ENCODE assay signal across 20 cellular contexts in the genomic region with DNA sequence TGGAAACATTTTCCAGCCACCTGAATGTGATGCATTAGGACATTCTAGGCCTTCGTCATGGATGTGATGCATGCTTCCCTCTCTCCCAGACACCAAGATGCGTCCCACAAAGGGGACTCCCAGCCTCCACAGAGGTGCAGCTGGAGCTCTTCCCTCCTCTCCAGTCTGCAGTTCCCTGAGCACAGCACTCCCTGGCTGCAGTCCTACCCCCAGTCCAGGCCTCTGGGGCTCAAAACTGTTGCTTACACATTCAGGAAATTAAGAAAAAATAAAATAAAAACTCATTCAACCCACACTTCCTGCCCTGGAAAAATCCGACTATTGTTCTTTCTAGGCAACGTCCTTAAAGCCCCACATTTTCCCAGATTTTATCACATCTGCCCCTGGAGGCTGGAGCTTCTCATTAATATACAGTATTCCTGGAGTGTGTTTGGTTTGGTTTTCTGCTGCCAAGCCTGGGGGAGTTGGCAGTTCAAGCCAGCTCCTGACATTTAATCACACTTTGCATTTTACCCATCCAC.
DNase-seq lines count a peak whose midpoint lies in the region; ATAC-seq and TF ChIP-seq lines count a peak whose summit lies in the region.
"Had no signal": no experiment of that assay in that cellular context is flagged by ENCODE, and none has a peak within 500 bp of the region (broad histone marks: within the 10 kb centered on the region; RNA-seq: fewer than 3 reads in every experiment).

No MANE protein-coding gene starts in this region.

- H3K9me3 Mint-ChIP-seq in nephron progenitor cell (peaks cover 4% of the 10 kb centered on the region), WTC11 (peaks cover 12% of the 10 kb centered on the region)
- H3K9me3 Mint-ChIP-seq: activated naive CD4-positive, alpha-beta T cell treated with anti-CD3 and anti-CD28 coated beads for 36 hours had no signal

- TF ChIP-seq CTCF in nephron progenitor cell (IDR thresholded peaks at IDR 0.05) (no peak), WTC11 (IDR thresholded peaks at IDR 0.05) (no peak)

- H3K36me3 Mint-ChIP-seq in nephron progenitor cell (ENCODE audit: low read depth) = no peaks in the 10 kb centered on the region
- H3K36me3 Mint-ChIP-seq in WTC11 = no peaks in the 10 kb centered on the region

- H3K4me1 Mint-ChIP-seq in nephron progenitor cell (peaks cover 64% of the 10 kb centered on the region), WTC11 (peaks cover 32% of the 10 kb centered on the region)

- no peak for ATAC-seq in WTC11
- ATAC-seq: activated T-cell treated with anti-CD3 and anti-CD28 coated beads, Interleukin-2, amount 50 U/mL, for 72 hours had no signal

- H3K27me3 ChIP-seq in MG63 = no peaks in the 10 kb centered on the region
- H3K27me3 ChIP-seq: dorsolateral prefrontal cortex, heart left ventricle, tibial nerve had no signal

- H3K4me3 ChIP-seq in MG63 = no peak overlapping the region
- H3K4me3 ChIP-seq: dorsolateral prefrontal cortex, heart left ventricle, tibial nerve had no signal

- POLR2A ChIA-PET in WTC11 (lab: Charles Lee) = no interaction called here

- no peaks in the 10 kb centered on the region for H3K9me3 ChIP-seq in MG63
- H3K9me3 ChIP-seq: heart left ventricle, tibial nerve had no signal

- H3K27ac Mint-ChIP-seq in nephron progenitor cell (peak overlapping the region; percentile 84), WTC11 (no peak overlapping the region)
- H3K27ac Mint-ChIP-seq: activated naive CD4-positive, alpha-beta T cell treated with anti-CD3 and anti-CD28 coated beads for 36 hours; activated T-cell treated with anti-CD3 and anti-CD28 coated beads, Interleukin-2, amount 50 U/mL, for 72 hours had no signal

- H3K27me3 Mint-ChIP-seq in nephron progenitor cell (ENCODE audit: low read depth, poor library complexity) = peaks cover 10% of the 10 kb centered on the region
- peaks cover 5% of the 10 kb centered on the region; the same call in 1 of the 2 replicates for H3K27me3 Mint-ChIP-seq in WTC11 (ENCODE audit: low read depth)

- no peak overlapping the region for H3K4me3 Mint-ChIP-seq in nephron progenitor cell
- no peak overlapping the region for H3K4me3 Mint-ChIP-seq in WTC11
- H3K4me3 Mint-ChIP-seq: activated naive CD4-positive, alpha-beta T cell treated with anti-CD3 and anti-CD28 coated beads for 36 hours; activated T-cell treated with anti-CD3 and anti-CD28 coated beads, Interleukin-2, amount 50 U/mL, for 72 hours had no signal

- peak; percentile 47 for DNase-seq in Daoy (ENCODE audit: low read depth)
- DNase-seq in MG63 = peak; percentile 28
- peak; percentile 9 for DNase-seq in cerebellar cortex (ENCODE audit: low spot score)
- no peak for DNase-seq in nephron progenitor cell
- no peak for DNase-seq in stimulated activated CD4-positive, alpha-beta T cell treated with anti-CD3 and anti-CD28 coated beads, Interleukin-4, amount 100 ng/mL, for 1 hour
- DNase-seq in NK-92 (lab: John Stamatoyannopoulos, UW; ENCODE audit: unreplicated experiment) = no peak
- DNase-seq in WTC11 (ENCODE audit: low spot score) = no peak
- DNase-seq: activated naive CD4-positive, alpha-beta T cell treated with anti-CD3 and anti-CD28 coated beads for 36 hours; activated T-cell treated with anti-CD3 and anti-CD28 coated beads, Interleukin-2, amount 50 U/mL, for 72 hours; caudate nucleus; COR-L47; dorsolateral prefrontal cortex; NCI-H1105; NCI-H2081 treated with DMSO at 0.1 percent for 48 hours; NCI-H82; nucleus accumbens; OCI-M1; SHP77 had no signal

- CTCF ChIA-PET in WTC11 (lab: Charles Lee) = interaction anchor here (1.0 to 2.2 kb wide), 4 partner anchors 18 to 66 kb away, joined by 3 to 8 read pairs (median 4); no protein-coding TSS in a partner anchor

- no peaks in the 10 kb centered on the region for H3K36me3 ChIP-seq in MG63
- H3K36me3 ChIP-seq: heart left ventricle, tibial nerve had no signal

TF ChIP-seq in WTC11, 78 proteins besides CTCF, POLR2A, EP300 and RAD21 (continues in another document):
- TF ChIP-seq KAT7 (CRISPR knock-in tag; IDR thresholded peaks at IDR 0.05; ENCODE audit: borderline replicate concordance) (no peak), HMGA2 (CRISPR knock-in tag; IDR thresholded peaks at IDR 0.05) (no peak), FOXK1 (CRISPR knock-in tag; IDR thresholded peaks at IDR 0.05) (no peak), JUN (CRISPR knock-in tag; IDR thresholded peaks at IDR 0.05) (no peak), ETV6 (CRISPR knock-in tag; IDR thresholded peaks at IDR 0.05) (no peak), OVOL2 (CRISPR knock-in tag; IDR thresholded peaks at IDR 0.05; ENCODE audit: borderline replicate concordance) (no peak), TEAD1 (CRISPR knock-in tag; IDR thresholded peaks at IDR 0.05) (no peak), ZNF121 (CRISPR knock-in tag; IDR thresholded peaks at IDR 0.05) (no peak), ZNF232 (CRISPR knock-in tag; IDR thresholded peaks at IDR 0.05) (no peak), TP53 (CRISPR knock-in tag; IDR thresholded peaks at IDR 0.05) (no peak), FOXJ3 (CRISPR knock-in tag; IDR thresholded peaks at IDR 0.05; ENCODE audit: borderline replicate concordance) (no peak)
- TF ChIP-seq, protein P1, sequence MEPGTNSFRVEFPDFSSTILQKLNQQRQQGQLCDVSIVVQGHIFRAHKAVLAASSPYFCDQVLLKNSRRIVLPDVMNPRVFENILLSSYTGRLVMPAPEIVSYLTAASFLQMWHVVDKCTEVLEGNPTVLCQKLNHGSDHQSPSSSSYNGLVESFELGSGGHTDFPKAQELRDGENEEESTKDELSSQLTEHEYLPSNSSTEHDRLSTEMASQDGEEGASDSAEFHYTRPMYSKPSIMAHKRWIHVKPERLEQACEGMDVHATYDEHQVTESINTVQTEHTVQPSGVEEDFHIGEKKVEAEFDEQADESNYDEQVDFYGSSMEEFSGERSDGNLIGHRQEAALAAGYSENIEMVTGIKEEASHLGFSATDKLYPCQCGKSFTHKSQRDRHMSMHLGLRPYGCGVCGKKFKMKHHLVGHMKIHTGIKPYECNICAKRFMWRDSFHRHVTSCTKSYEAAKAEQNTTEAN (CRISPR knock-in tag; IDR thresholded peaks at IDR 0.05) = no peak
- TF ChIP-seq, protein P2, sequence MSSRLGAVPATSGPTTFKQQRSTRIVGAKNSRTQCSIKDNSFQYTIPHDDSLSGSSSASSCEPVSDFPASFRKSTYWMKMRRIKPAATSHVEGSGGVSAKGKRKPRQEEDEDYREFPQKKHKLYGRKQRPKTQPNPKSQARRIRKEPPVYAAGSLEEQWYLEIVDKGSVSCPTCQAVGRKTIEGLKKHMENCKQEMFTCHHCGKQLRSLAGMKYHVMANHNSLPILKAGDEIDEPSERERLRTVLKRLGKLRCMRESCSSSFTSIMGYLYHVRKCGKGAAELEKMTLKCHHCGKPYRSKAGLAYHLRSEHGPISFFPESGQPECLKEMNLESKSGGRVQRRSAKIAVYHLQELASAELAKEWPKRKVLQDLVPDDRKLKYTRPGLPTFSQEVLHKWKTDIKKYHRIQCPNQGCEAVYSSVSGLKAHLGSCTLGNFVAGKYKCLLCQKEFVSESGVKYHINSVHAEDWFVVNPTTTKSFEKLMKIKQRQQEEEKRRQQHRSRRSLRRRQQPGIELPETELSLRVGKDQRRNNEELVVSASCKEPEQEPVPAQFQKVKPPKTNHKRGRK (CRISPR knock-in tag; IDR thresholded peaks at IDR 0.05; ENCODE audit: borderline replicate concordance) = no peak
- TF ChIP-seq, protein P3, sequence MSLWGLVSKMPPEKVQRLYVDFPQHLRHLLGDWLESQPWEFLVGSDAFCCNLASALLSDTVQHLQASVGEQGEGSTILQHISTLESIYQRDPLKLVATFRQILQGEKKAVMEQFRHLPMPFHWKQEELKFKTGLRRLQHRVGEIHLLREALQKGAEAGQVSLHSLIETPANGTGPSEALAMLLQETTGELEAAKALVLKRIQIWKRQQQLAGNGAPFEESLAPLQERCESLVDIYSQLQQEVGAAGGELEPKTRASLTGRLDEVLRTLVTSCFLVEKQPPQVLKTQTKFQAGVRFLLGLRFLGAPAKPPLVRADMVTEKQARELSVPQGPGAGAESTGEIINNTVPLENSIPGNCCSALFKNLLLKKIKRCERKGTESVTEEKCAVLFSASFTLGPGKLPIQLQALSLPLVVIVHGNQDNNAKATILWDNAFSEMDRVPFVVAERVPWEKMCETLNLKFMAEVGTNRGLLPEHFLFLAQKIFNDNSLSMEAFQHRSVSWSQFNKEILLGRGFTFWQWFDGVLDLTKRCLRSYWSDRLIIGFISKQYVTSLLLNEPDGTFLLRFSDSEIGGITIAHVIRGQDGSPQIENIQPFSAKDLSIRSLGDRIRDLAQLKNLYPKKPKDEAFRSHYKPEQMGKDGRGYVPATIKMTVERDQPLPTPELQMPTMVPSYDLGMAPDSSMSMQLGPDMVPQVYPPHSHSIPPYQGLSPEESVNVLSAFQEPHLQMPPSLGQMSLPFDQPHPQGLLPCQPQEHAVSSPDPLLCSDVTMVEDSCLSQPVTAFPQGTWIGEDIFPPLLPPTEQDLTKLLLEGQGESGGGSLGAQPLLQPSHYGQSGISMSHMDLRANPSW (CRISPR knock-in tag; conservative IDR thresholded peaks at IDR 0.05; ENCODE audit: low read depth) = no peak
- TF ChIP-seq, protein P4, sequence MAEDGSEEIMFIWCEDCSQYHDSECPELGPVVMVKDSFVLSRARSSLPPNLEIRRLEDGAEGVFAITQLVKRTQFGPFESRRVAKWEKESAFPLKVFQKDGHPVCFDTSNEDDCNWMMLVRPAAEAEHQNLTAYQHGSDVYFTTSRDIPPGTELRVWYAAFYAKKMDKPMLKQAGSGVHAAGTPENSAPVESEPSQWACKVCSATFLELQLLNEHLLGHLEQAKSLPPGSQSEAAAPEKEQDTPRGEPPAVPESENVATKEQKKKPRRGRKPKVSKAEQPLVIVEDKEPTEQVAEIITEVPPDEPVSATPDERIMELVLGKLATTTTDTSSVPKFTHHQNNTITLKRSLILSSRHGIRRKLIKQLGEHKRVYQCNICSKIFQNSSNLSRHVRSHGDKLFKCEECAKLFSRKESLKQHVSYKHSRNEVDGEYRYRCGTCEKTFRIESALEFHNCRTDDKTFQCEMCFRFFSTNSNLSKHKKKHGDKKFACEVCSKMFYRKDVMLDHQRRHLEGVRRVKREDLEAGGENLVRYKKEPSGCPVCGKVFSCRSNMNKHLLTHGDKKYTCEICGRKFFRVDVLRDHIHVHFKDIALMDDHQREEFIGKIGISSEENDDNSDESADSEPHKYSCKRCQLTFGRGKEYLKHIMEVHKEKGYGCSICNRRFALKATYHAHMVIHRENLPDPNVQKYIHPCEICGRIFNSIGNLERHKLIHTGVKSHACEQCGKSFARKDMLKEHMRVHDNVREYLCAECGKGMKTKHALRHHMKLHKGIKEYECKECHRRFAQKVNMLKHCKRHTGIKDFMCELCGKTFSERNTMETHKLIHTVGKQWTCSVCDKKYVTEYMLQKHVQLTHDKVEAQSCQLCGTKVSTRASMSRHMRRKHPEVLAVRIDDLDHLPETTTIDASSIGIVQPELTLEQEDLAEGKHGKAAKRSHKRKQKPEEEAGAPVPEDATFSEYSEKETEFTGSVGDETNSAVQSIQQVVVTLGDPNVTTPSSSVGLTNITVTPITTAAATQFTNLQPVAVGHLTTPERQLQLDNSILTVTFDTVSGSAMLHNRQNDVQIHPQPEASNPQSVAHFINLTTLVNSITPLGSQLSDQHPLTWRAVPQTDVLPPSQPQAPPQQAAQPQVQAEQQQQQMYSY (CRISPR knock-in tag; IDR thresholded peaks at IDR 0.05) = no peak

Comparison
In these comparisons a context has a peak if more than half of its experiments do, and no peak if none do; other contexts are left out.
1. DNase-seq: peak in Daoy (single experiment), MG63 (single experiment) and cerebellar cortex (single experiment); none in nephron progenitor cell (single experiment), stimulated activated CD4-positive, alpha-beta T cell treated with anti-CD3 and anti-CD28 coated beads, Interleukin-4, amount 100 ng/mL, for 1 hour (single experiment), NK-92 (single experiment) and WTC11 (single experiment).